In genomic region chr14:102568115-102568614, GRCh38 we compare ENCODE assay signal across 9 cellular contexts. TPM values are rescaled to one million over a fixed set of nuclear protein-coding genes. Genes with fewer than 3 reads are reported as not detected.
DNase-seq lines count a peak whose midpoint lies in the region; ATAC-seq and TF ChIP-seq lines count a peak whose summit lies in the region.
"Had no signal": no experiment of that assay in that cellular context is flagged by ENCODE, and none has a peak within 500 bp of the region (broad histone marks: within the 10 kb centered on the region; RNA-seq: fewer than 3 reads in every experiment).

No MANE protein-coding gene starts in this region.

- TF ChIP-seq CTCF in stomach (IDR thresholded peaks at IDR 0.05) = no peak

- H3K27me3 ChIP-seq in stomach = no peaks in the 10 kb centered on the region

- H3K36me3 ChIP-seq in stomach = no peaks in the 10 kb centered on the region

- DNase-seq in DMS53 (lab: John Stamatoyannopoulos, UW) (peak; percentile 17), DMS53 treated with DMSO at 0.1 percent for 48 hours (lab: John Stamatoyannopoulos, UW; ENCODE audit: unreplicated experiment) (no peak), activated T-cell treated with anti-CD3 and anti-CD28 coated beads for 24 hours (ENCODE audit: low read depth) (peak; percentile 45), kidney tubule cell (ENCODE audit: low spot score) (peak; percentile 62), stomach (peak; percentile 57), NCI-H2081 treated with DMSO at 0.1 percent for 48 hours (lab: John Stamatoyannopoulos, UW) (no peak), caudate nucleus (lab: John Stamatoyannopoulos, UW) (no peak), Right ventricle myocardium superior (no peak)

- intact Hi-C loops in stomach (cut with DNase I; ENCODE audit: low total_unique reads) = no loop called here
- intact Hi-C loops in Right ventricle myocardium superior (cut with DNase I) = no loop called here

- no peaks in the 10 kb centered on the region for H3K9me3 ChIP-seq in stomach

- 39 to 52% (median 45%) methylated on average over 7 of the region's 7 CpGs for WGBS in stomach, 5 donors

- TF ChIP-seq EP300 in stomach (IDR thresholded peaks at IDR 0.05) = no peak

- peaks cover 0 to 14% (median 4%) of the 10 kb centered on the region in 4 donors for H3K4me1 ChIP-seq in stomach

- no peak for ATAC-seq in Right ventricle myocardium superior (ENCODE audit: poor library complexity)

- TF ChIP-seq POLR2A in stomach (IDR thresholded peaks at IDR 0.05) = no peak

- H3K27ac ChIP-seq in stomach (peak overlapping the region in 1 of 5 donors; percentile 39), caudate nucleus (ENCODE audit: low read depth, low read length) (no peak overlapping the region)
- H3K27ac ChIP-seq: 22Rv1 had no signal

- H3K4me3 ChIP-seq in stomach = no peak overlapping the region

RNA-seq across cellular contexts. Expression of gene RCOR1, which starts 24.3 kb away (rescaled TPM):
- total RNA-seq in stomach = 10 to 100 TPM in 3 of 5 donors, 1 to 10 TPM in 2; 8.0 to 60.7 (median 17.0) TPM
- 1 to 10 TPM; 4.9 to 8.2 (median 7.7) TPM for polyA plus RNA-seq in stomach
- 10.8 TPM for total RNA-seq in Right ventricle myocardium superior

RNA-seq across cellular contexts. Expression of gene ANKRD9, which starts 58.6 kb away (rescaled TPM):
- 100 to 1,000 TPM in 2 of 5 donors, 10 to 100 TPM in 3; 11.2 to 357 (median 72.4) TPM for total RNA-seq in stomach
- 10 to 100 TPM in 2 of 3 donors, 1 to 10 TPM in 1; 5.3 to 23.3 (median 13.3) TPM for polyA plus RNA-seq in stomach
- 159 TPM for total RNA-seq in Right ventricle myocardium superior

Comparison
In these comparisons a context has a peak if more than half of its experiments do, and no peak if none do; other contexts are left out.
1. DNase-seq: peak in DMS53 (single experiment), activated T-cell treated with anti-CD3 and anti-CD28 coated beads for 24 hours (single experiment), kidney tubule cell (single experiment) and stomach (single experiment); none in DMS53 treated with DMSO at 0.1 percent for 48 hours (single experiment), NCI-H2081 treated with DMSO at 0.1 percent for 48 hours (single experiment), caudate nucleus (0 of 61) and Right ventricle myocardium superior (single experiment).